ENCODE assay signal across 17 cellular contexts in the genomic region with DNA sequence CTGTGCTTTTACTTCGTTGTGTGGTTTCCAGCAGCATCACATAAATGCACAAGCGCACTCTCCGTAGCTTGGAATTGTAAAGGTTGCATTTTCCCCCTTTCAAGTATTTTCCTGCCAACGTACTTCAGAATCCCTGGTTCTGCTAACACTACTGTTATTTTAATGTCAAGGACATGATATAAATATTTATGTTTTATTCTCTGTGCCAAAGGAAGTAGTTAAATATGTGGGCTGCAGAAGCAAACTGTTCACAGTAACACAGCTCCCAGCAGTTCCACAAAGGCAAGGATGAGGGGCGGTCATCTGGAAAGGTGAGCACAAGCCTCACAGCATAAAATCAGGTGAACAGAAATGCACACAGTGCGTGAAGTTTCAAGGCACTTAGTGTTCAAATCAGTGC.
A peak's percentile ranks its signal among the peaks of the same experiment; 100 is the strongest.
DNase-seq lines count a peak whose midpoint lies in the region; ATAC-seq and TF ChIP-seq lines count a peak whose summit lies in the region.
"Had no signal": no experiment of that assay in that cellular context is flagged by ENCODE, and none has a peak within 500 bp of the region (broad histone marks: within the 10 kb centered on the region; RNA-seq: fewer than 3 reads in every experiment).

No MANE protein-coding gene starts in this region.

- DNase-seq in IMR-90 = no peak
- peak; percentile 65 for DNase-seq in left kidney (ENCODE audit: low read depth, low spot score)
- peak; percentile 7 for DNase-seq in renal cortical epithelial cell (ENCODE audit: low read depth)
- DNase-seq in NCI-H128 (lab: John Stamatoyannopoulos, UW; ENCODE audit: unreplicated experiment) = no peak
- no peak for DNase-seq in NCI-H82 treated with DMSO at 0.1 percent for 48 hours (lab: John Stamatoyannopoulos, UW; ENCODE audit: unreplicated experiment)
- DNase-seq: AML-193; Caco-2; Calu3; CD4-positive, alpha-beta T cell; CD8-positive, alpha-beta T cell; DMS79 treated with DMSO at 0.1 percent for 48 hours; GF-D8 had no signal

- no peak overlapping the region for H3K18ac ChIP-seq in IMR-90 (ENCODE audit: low read depth, low read length)

- no peak overlapping the region for H2BK120ac ChIP-seq in IMR-90 (ENCODE audit: low read depth, low read length)

- H4K8ac ChIP-seq in IMR-90 (ENCODE audit: low read depth in 2 of 2, low read length in 2 of 2) = no peak overlapping the region

- dilution Hi-C loops in IMR-90 (cut with HindIII; ENCODE audit: low sequenced_read_pairs, unreplicated experiment) = no loop called here

- H2BK5ac ChIP-seq in IMR-90 (ENCODE audit: low read depth, low read length, poor library complexity, severe bottlenecking) = no peak overlapping the region

- H3K27ac ChIP-seq in IMR-90 (ENCODE audit: insufficient read depth, low read length) = no peak overlapping the region
- no peak overlapping the region for H3K27ac ChIP-seq in gastroesophageal sphincter
- H3K27ac ChIP-seq: 22Rv1; A549; BLaER1 treated with 17β-estradiol and CSF1 and Interleukin-3, amounts not matched to agents 10 nM and 100 nM; C4-2B had no signal

- no peak overlapping the region for H3K14ac ChIP-seq in IMR-90 (replicated peaks; ENCODE audit: low read depth, low read length)

- TF ChIP-seq RAD21 in IMR-90 (IDR thresholded peaks at IDR 0.05; ENCODE audit: low read length) = no peak

- no peak overlapping the region for H2AK5ac ChIP-seq in IMR-90 (ENCODE audit: low read depth, low read length)

- H3K4me2 ChIP-seq in IMR-90 (ENCODE audit: low read depth, low read length) = peak overlapping the region; percentile 72
- H3K4me2 ChIP-seq: A549; BLaER1 treated with 17β-estradiol and CSF1 and Interleukin-3, amounts not matched to agents 10 nM and 100 nM had no signal

- H4K91ac ChIP-seq in IMR-90 (ENCODE audit: insufficient read depth, low read depth, low read length) = no peak overlapping the region

- no peak overlapping the region for H2AFZ ChIP-seq in IMR-90 (replicated peaks; ENCODE audit: low read length, poor library complexity)

- H3K56ac ChIP-seq in IMR-90 (ENCODE audit: extremely low read depth, insufficient read depth, low read length) = no peak overlapping the region

- no peak overlapping the region for H2AK9ac ChIP-seq in IMR-90 (replicated peaks; ENCODE audit: low read depth, low read length, poor library complexity)

- POLR2A ChIA-PET in IMR-90 (lab: Charles Lee; ENCODE audit: unreplicated experiment) = no interaction called here

- H3K4me3 ChIP-seq in IMR-90 (ENCODE audit: insufficient read depth, low read depth, low read length) = no peak overlapping the region
- H3K4me3 ChIP-seq in gastroesophageal sphincter = no peak overlapping the region
- H3K4me3 ChIP-seq: A549; BLaER1 treated with 17β-estradiol and CSF1 and Interleukin-3, amounts not matched to agents 10 nM and 100 nM had no signal

- H3K9ac ChIP-seq in IMR-90 (ENCODE audit: low read depth, low read length) = no peak overlapping the region
- H3K9ac ChIP-seq: BLaER1 treated with 17β-estradiol and CSF1 and Interleukin-3, amounts not matched to agents 10 nM and 100 nM had no signal

- H2BK20ac ChIP-seq in IMR-90 (ENCODE audit: low read depth, low read length) = no peak overlapping the region

- ATAC-seq in IMR-90 (ENCODE audit: low read depth) (peak; percentile 75), gastroesophageal sphincter (no peak)
- ATAC-seq: A549; CD8-positive, alpha-beta T cell had no signal

- CTCF ChIA-PET in IMR-90 (lab: Yijun Ruan, JAX) = interaction anchor here (0.7 kb wide), 1 partner anchor 394 kb away, joined by 3 read pairs; no protein-coding TSS in a partner anchor

- H2BK15ac ChIP-seq in IMR-90 (ENCODE audit: low read depth, low read length) = no peak overlapping the region

- no peak overlapping the region for H3K23ac ChIP-seq in IMR-90 (ENCODE audit: low read depth, low read length)

- intact Hi-C loops in IMR-90 (cut with micrococcal nuclease) = loop anchor here (5.0 kb wide), 1 partner anchor 359 kb away; no protein-coding TSS in a partner anchor

- H3K4me1 ChIP-seq in IMR-90 (ENCODE audit: control insufficient read depth, insufficient read depth, low read length) (peaks cover 4% of the 10 kb centered on the region; the same call in 1 of the 2 replicates), gastroesophageal sphincter (peaks cover 0 to 10% (median 0%) of the 10 kb centered on the region in 3 donors)
- H3K4me1 ChIP-seq: A549, Caco-2 had no signal

- TF ChIP-seq POLR2A in IMR-90 (IDR thresholded peaks at IDR 0.05; ENCODE audit: low read depth, low read length) = no peak
- no peak for TF ChIP-seq POLR2A in gastroesophageal sphincter (IDR thresholded peaks at IDR 0.05)

- H3K9me1 ChIP-seq in IMR-90 (ENCODE audit: insufficient read depth, low read length) = no peaks in the 10 kb centered on the region

- H3K27me3 ChIP-seq in IMR-90 (ENCODE audit: control insufficient read depth, insufficient read depth, low read length) = peaks cover 3% of the 10 kb centered on the region; the same call in 1 of the 2 replicates
- H3K27me3 ChIP-seq in gastroesophageal sphincter = no peaks in the 10 kb centered on the region
- H3K27me3 ChIP-seq: BLaER1 treated with 17β-estradiol and CSF1 and Interleukin-3, amounts not matched to agents 10 nM and 100 nM had no signal

- H3K9me3 ChIP-seq in IMR-90 (ENCODE audit: control insufficient read depth, insufficient read depth, low read length) (no peaks in the 10 kb centered on the region), gastroesophageal sphincter (no peaks in the 10 kb centered on the region)
- H3K9me3 ChIP-seq: A549; BLaER1 treated with 17β-estradiol and CSF1 and Interleukin-3, amounts not matched to agents 10 nM and 100 nM; Caco-2 had no signal

- no TSS peak for BruUV-seq in IMR-90 (replicated peaks; lab: Mats Ljungman, UMichigan)

- H3K79me1 ChIP-seq in IMR-90 (ENCODE audit: low read depth in 1 of 2, low read length in 2 of 2) = no peaks in the 10 kb centered on the region

- WGBS in IMR-90 (ENCODE audit: extremely low coverage in 2 of 2, insufficient read length in 1 of 2), 2 experiments = 40% methylated on average over 1 of the region's 6 CpGs; no CpG with 5 or more reads in 1 of the 2 experiments
- 35 to 51% methylated on average over 6 of the region's 6 CpGs for WGBS in gastroesophageal sphincter (ENCODE audit: low coverage in 1 of 2), 2 donors

- TF ChIP-seq CTCF in IMR-90 (conservative IDR thresholded peaks at IDR 0.05; ENCODE audit: low read depth, low read length) = no peak
- TF ChIP-seq CTCF in gastroesophageal sphincter (IDR thresholded peaks at IDR 0.05) = no peak

- H3K4ac ChIP-seq in IMR-90 (ENCODE audit: low read depth, low read length) = no peak overlapping the region

- no peak overlapping the region for H4K5ac ChIP-seq in IMR-90 (ENCODE audit: low read depth, low read length)

- in situ Hi-C loops in IMR-90 (cut with MboI; ENCODE audit: low sequenced_read_pairs) = no loop called here

- H4K20me1 ChIP-seq in IMR-90 (ENCODE audit: insufficient read depth, low read length) = no peaks in the 10 kb centered on the region
- H4K20me1 ChIP-seq: BLaER1 treated with 17β-estradiol and CSF1 and Interleukin-3, amounts not matched to agents 10 nM and 100 nM had no signal

- TF ChIP-seq EP300 in gastroesophageal sphincter (IDR thresholded peaks at IDR 0.05) = no peak

- H3K36me3 ChIP-seq in IMR-90 (ENCODE audit: control insufficient read depth, insufficient read depth, low read length) (no peaks in the 10 kb centered on the region), gastroesophageal sphincter (no peaks in the 10 kb centered on the region)
- H3K36me3 ChIP-seq: BLaER1 treated with 17β-estradiol and CSF1 and Interleukin-3, amounts not matched to agents 10 nM and 100 nM had no signal

TF ChIP-seq in IMR-90, 13 proteins besides CTCF, POLR2A, EP300 and RAD21:
- TF ChIP-seq RCOR1 (IDR thresholded peaks at IDR 0.05; ENCODE audit: insufficient replicate concordance, low read length) (no peak), SMC3 (IDR thresholded peaks at IDR 0.05; ENCODE audit: low read depth, low read length) (no peak)

Comparison
In these comparisons a context has a peak if more than half of its experiments do, and no peak if none do; other contexts are left out.
1. DNase-seq: peak in left kidney (single experiment) and renal cortical epithelial cell (single experiment); none in IMR-90 (single experiment), NCI-H128 (single experiment) and NCI-H82 treated with DMSO at 0.1 percent for 48 hours (single experiment).